Comparison of ENCODE assay signal across 17 cellular contexts in genomic region chr5:59840200-59840601, GRCh38. TPM values are rescaled to one million over a fixed set of nuclear protein-coding genes. Genes with fewer than 3 reads are reported as not detected.
DNase-seq lines count a peak whose midpoint lies in the region; ATAC-seq, FAIRE-seq and TF ChIP-seq lines count a peak whose summit lies in the region.
"Had no signal": no experiment of that assay in that cellular context is flagged by ENCODE, and none has a peak within 500 bp of the region (broad histone marks: within the 10 kb centered on the region; RNA-seq: fewer than 3 reads in every experiment).

No MANE protein-coding gene starts in this region.

- no peak overlapping the region for H3K4me3 ChIP-seq in fibroblast of villous mesenchyme (ENCODE audit: low read depth, low read length)
- H3K4me3 ChIP-seq in small intestine (ENCODE audit: low read depth in 1 of 2, low read length in 2 of 2), result no peak overlapping the region
- no peak overlapping the region for H3K4me3 ChIP-seq in suprapubic skin
- H3K4me3 ChIP-seq in HAP-1, result no peak overlapping the region
- H3K4me3 ChIP-seq: cardiac muscle cell, lower lobe of right lung, thyroid gland had no signal

- H3K27ac ChIP-seq in small intestine (ENCODE audit: low read depth in 1 of 2, low read length in 1 of 2), result no peak overlapping the region
- no peak overlapping the region for H3K27ac ChIP-seq in suprapubic skin
- H3K27ac ChIP-seq: cardiac muscle cell, lower lobe of right lung, thyroid gland had no signal

- no peaks in the 10 kb centered on the region for H3K9me3 Mint-ChIP-seq in activated CD4-positive, alpha-beta T cell treated with anti-CD3 and anti-CD28 coated beads, Interleukin-2, amount 10 ng/mL, durations not matched to agents 24 days and 14 days
- H3K9me3 Mint-ChIP-seq in activated CD4-positive, alpha-beta T cell treated with anti-CD3 and anti-CD28 coated beads for 36 hours (ENCODE audit: low read depth), result no peaks in the 10 kb centered on the region

- H3K27me3 ChIP-seq in small intestine (ENCODE audit: control insufficient read depth in 2 of 2, insufficient read depth in 2 of 2, low read length in 2 of 2) (no peaks in the 10 kb centered on the region), suprapubic skin (no peaks in the 10 kb centered on the region), HAP-1 (ENCODE audit: low read depth) (no peaks in the 10 kb centered on the region)
- H3K27me3 ChIP-seq: cardiac muscle cell, thyroid gland had no signal

- no peak for TF ChIP-seq CTCF in fibroblast of villous mesenchyme (IDR thresholded peaks at IDR 0.05; ENCODE audit: insufficient read depth, low read depth, low read length)
- TF ChIP-seq CTCF in suprapubic skin (IDR thresholded peaks at IDR 0.05), result no peak

- 9 to 45% (median 29%) methylated on average over 3 of the region's 3 CpGs for WGBS in small intestine, 3 donors
- 36% methylated on average over 3 of the region's 3 CpGs for WGBS in suprapubic skin

- no peaks in the 10 kb centered on the region for H3K4me1 Mint-ChIP-seq in activated CD4-positive, alpha-beta T cell treated with anti-CD3 and anti-CD28 coated beads, Interleukin-2, amount 10 ng/mL, durations not matched to agents 24 days and 14 days
- H3K4me1 Mint-ChIP-seq in activated CD4-positive, alpha-beta T cell treated with anti-CD3 and anti-CD28 coated beads for 36 hours, result no peaks in the 10 kb centered on the region

- no peaks in the 10 kb centered on the region for H3K36me3 Mint-ChIP-seq in activated CD4-positive, alpha-beta T cell treated with anti-CD3 and anti-CD28 coated beads, Interleukin-2, amount 10 ng/mL, durations not matched to agents 24 days and 14 days (ENCODE audit: low read depth)
- no peaks in the 10 kb centered on the region for H3K36me3 Mint-ChIP-seq in activated CD4-positive, alpha-beta T cell treated with anti-CD3 and anti-CD28 coated beads for 36 hours (ENCODE audit: low read depth)

- H3K27me3 Mint-ChIP-seq in activated CD4-positive, alpha-beta T cell treated with anti-CD3 and anti-CD28 coated beads, Interleukin-2, amount 10 ng/mL, durations not matched to agents 24 days and 14 days, result peaks cover 6% of the 10 kb centered on the region
- peaks cover 18% of the 10 kb centered on the region for H3K27me3 Mint-ChIP-seq in activated CD4-positive, alpha-beta T cell treated with anti-CD3 and anti-CD28 coated beads for 36 hours

- in situ Hi-C loops in HAP-1 (cut with MboI; ENCODE audit: low sequenced_read_pairs), result no loop called here

- no peak overlapping the region for H3K4me3 Mint-ChIP-seq in activated CD4-positive, alpha-beta T cell treated with anti-CD3 and anti-CD28 coated beads, Interleukin-2, amount 10 ng/mL, durations not matched to agents 24 days and 14 days
- H3K4me3 Mint-ChIP-seq in activated CD4-positive, alpha-beta T cell treated with anti-CD3 and anti-CD28 coated beads for 36 hours, result no peak overlapping the region

- H3K9me3 ChIP-seq in small intestine (ENCODE audit: control insufficient read depth, low read depth) (no peaks in the 10 kb centered on the region), suprapubic skin (no peaks in the 10 kb centered on the region), HAP-1 (no peaks in the 10 kb centered on the region)
- H3K9me3 ChIP-seq: lower lobe of right lung, thyroid gland had no signal

- no peak for TF ChIP-seq POLR2A in suprapubic skin (IDR thresholded peaks at IDR 0.05)

- FAIRE-seq in small intestine (lab: Jason Lieb, UNC), result no peak
- FAIRE-seq: endometrium had no signal

- ATAC-seq in activated CD4-positive, alpha-beta T cell treated with anti-CD3 and anti-CD28 coated beads for 36 hours, result no peak
- no peak for ATAC-seq in HG02870 (IDR thresholded peaks at IDR 0.05; ENCODE audit: unreplicated experiment)
- ATAC-seq: lower lobe of right lung, Panc1 had no signal

- CTCF ChIA-PET in activated CD4-positive, alpha-beta T cell treated with anti-CD3 and anti-CD28 coated beads for 36 hours (lab: Charles Lee), result no interaction called here

- intact Hi-C loops in activated CD4-positive, alpha-beta T cell treated with anti-CD3 and anti-CD28 coated beads, Interleukin-2, amount 10 ng/mL, durations not matched to agents 24 days and 14 days (cut with micrococcal nuclease), result no loop called here
- intact Hi-C loops in activated CD4-positive, alpha-beta T cell treated with anti-CD3 and anti-CD28 coated beads for 36 hours (cut with DNase I, micrococcal nuclease), result no loop called here

- POLR2A ChIA-PET in activated CD4-positive, alpha-beta T cell treated with anti-CD3 and anti-CD28 coated beads for 36 hours (lab: Charles Lee), result no interaction called here

- no peak overlapping the region for H3K27ac Mint-ChIP-seq in activated CD4-positive, alpha-beta T cell treated with anti-CD3 and anti-CD28 coated beads, Interleukin-2, amount 10 ng/mL, durations not matched to agents 24 days and 14 days
- H3K27ac Mint-ChIP-seq in activated CD4-positive, alpha-beta T cell treated with anti-CD3 and anti-CD28 coated beads for 36 hours, result no peak overlapping the region

- TF ChIP-seq EP300 in suprapubic skin (IDR thresholded peaks at IDR 0.05), result no peak

- no peaks in the 10 kb centered on the region for H3K36me3 ChIP-seq in small intestine (ENCODE audit: control insufficient read depth in 2 of 2, insufficient read depth in 2 of 2, low read length in 2 of 2)
- H3K36me3 ChIP-seq in suprapubic skin, result no peaks in the 10 kb centered on the region
- no peaks in the 10 kb centered on the region for H3K36me3 ChIP-seq in HAP-1 (replicated peaks)
- H3K36me3 ChIP-seq: cardiac muscle cell, lower lobe of right lung, thyroid gland had no signal

- H3K4me1 ChIP-seq in small intestine (ENCODE audit: control insufficient read depth in 2 of 2, insufficient read depth in 1 of 2, low read depth in 1 of 2, low read length in 1 of 2) (peaks cover 0 to 2% of the 10 kb centered on the region in 2 donors), suprapubic skin (no peaks in the 10 kb centered on the region), HAP-1 (no peaks in the 10 kb centered on the region)
- H3K4me1 ChIP-seq: lower lobe of right lung, thyroid gland had no signal

- peak; percentile 21 for DNase-seq in activated CD4-positive, alpha-beta T cell treated with anti-CD3 and anti-CD28 coated beads, Interleukin-2, amount 10 ng/mL, durations not matched to agents 24 days and 14 days
- DNase-seq in activated CD4-positive, alpha-beta T cell treated with anti-CD3 and anti-CD28 coated beads for 36 hours, result no peak
- DNase-seq in SK-N-DZ (ENCODE audit: low spot score), result peak; percentile 86
- peak; percentile 67 for DNase-seq in fibroblast of villous mesenchyme (ENCODE audit: low read depth)
- peak; percentile 27 for DNase-seq in small intestine
- no peak for DNase-seq in suprapubic skin (ENCODE audit: low spot score in 2 of 2)
- no peak for DNase-seq in HAP-1 (ENCODE audit: low spot score in 2 of 2)
- DNase-seq: activated effector memory CD4-positive, alpha-beta T cell treated with anti-CD3 and anti-CD28 coated beads, Interleukin-2, amount 50 U/mL, for 16 hours; COR-L47; lower lobe of right lung; NCI-H1092; NCI-H2227 treated with DMSO at 0.1 percent for 48 hours; thyroid gland had no signal

RNA-seq across cellular contexts. Expression of gene PDE4D, which starts 53.3 kb away (rescaled TPM):
- 47.7 and 50.1 TPM in 2 replicates for total RNA-seq in activated CD4-positive, alpha-beta T cell treated with anti-CD3 and anti-CD28 coated beads, Interleukin-2, amount 10 ng/mL, durations not matched to agents 24 days and 14 days
- 10 to 100 TPM; 68.5 to 69.8 TPM for total RNA-seq in activated CD4-positive, alpha-beta T cell treated with anti-CD3 and anti-CD28 coated beads for 36 hours
- 7.2 and 9.5 TPM in 2 replicates for polyA plus RNA-seq in SK-N-DZ (2014; cell fraction: cytosol; rRNA removed)
- polyA plus RNA-seq in SK-N-DZ (2014; cell fraction: nucleus; rRNA removed), result 11.0 and 16.7 TPM in 2 replicates
- total RNA-seq in fibroblast of villous mesenchyme (6.0 and 11.9 TPM in 2 replicates), suprapubic skin (10 to 100 TPM; 26.8 to 57.2 (median 29.9) TPM)
- polyA plus RNA-seq in small intestine, result 1 to 10 TPM; 2.9 to 5.7 (median 4.9) TPM

Comparison
In these comparisons a context has a peak if more than half of its experiments do, and no peak if none do; other contexts are left out.
1. DNase-seq: peak in activated CD4-positive, alpha-beta T cell treated with anti-CD3 and anti-CD28 coated beads, Interleukin-2, amount 10 ng/mL, durations not matched to agents 24 days and 14 days (single experiment), SK-N-DZ (single experiment), fibroblast of villous mesenchyme (single experiment) and small intestine (single experiment); none in activated CD4-positive, alpha-beta T cell treated with anti-CD3 and anti-CD28 coated beads for 36 hours (single experiment), suprapubic skin (0 of 2) and HAP-1 (0 of 2).